ENCODE assay signal across 18 cellular contexts in the genomic region with DNA sequence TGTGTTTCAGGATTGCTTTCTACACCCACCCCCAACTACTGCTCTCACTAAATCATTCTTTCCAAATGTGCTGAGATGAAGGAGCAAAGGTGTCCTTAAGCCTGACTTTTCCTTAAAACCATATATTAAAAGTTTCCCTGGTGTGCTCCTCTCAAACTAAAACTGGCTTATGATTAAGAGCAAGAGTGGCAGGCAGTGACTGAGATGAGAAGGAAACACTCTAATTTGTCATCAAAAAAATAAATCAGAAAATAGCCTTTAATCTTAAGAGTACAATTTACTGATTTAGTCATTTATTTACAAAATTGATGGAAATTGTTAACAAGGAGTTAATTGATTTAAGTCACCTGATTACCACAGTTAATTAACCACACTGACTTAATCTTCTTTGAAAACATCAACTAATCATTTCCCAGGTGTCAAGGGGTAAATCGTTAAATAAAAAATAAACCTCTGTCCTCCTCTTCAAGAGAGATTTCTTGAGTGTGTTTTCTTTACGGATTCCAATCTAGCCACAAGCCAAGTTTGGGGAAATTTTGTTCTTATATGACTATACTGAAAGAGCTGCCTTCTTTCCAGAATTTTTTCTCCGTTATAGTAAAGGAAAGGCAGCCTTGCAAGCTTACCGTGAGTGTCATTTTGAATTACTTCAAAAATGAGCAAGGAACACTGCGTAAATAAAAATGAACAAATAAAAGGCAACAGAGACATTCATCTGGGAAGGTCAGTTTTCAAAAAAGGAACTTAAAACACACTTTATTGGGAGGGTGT. TPM values are rescaled to one million over a fixed set of nuclear protein-coding genes. Genes with fewer than 3 reads are reported as not detected.
"Had no signal": no experiment of that assay in that cellular context is flagged by ENCODE, and none has a peak within 500 bp of the region (broad histone marks: within the 10 kb centered on the region; RNA-seq: fewer than 3 reads in every experiment).

No MANE protein-coding gene starts in this region.

- DNase-seq: activated CD4-positive, alpha-beta T cell treated with anti-CD3 and anti-CD28 coated beads, Interleukin-2, amount 10 ng/mL, durations not matched to agents 7 days and 5 days; activated CD8-positive, alpha-beta memory T cell treated with anti-CD3 and anti-CD28 coated beads for 24 hours; foreskin fibroblast; islet precursor cell; naive thymus-derived CD8-positive, alpha-beta T cell; occipital lobe; posterior cingulate gyrus; stimulated activated naive CD4-positive, alpha-beta T cell treated with Interleukin-2 at 50 U/mL for 16 hours; T-helper 1 cell; T-helper 9 cell; upper lobe of left lung had no signal

- H3K27ac Mint-ChIP-seq: activated CD4-positive, alpha-beta T cell treated with anti-CD3 and anti-CD28 coated beads, Interleukin-2, amount 10 ng/mL, durations not matched to agents 7 days and 5 days; activated naive CD8-positive, alpha-beta T cell; memory B cell had no signal

- H3K9me3 ChIP-seq: upper lobe of left lung had no signal

- H3K27ac ChIP-seq: cardiac muscle cell, epithelial cell of prostate, upper lobe of left lung had no signal

- H3K4me3 ChIP-seq: cardiac muscle cell, upper lobe of left lung had no signal

- H3K36me3 ChIP-seq: cardiac muscle cell, upper lobe of left lung had no signal

- H3K4me3 Mint-ChIP-seq: activated CD4-positive, alpha-beta T cell treated with anti-CD3 and anti-CD28 coated beads, Interleukin-2, amount 10 ng/mL, durations not matched to agents 7 days and 5 days; activated naive CD8-positive, alpha-beta T cell; memory B cell; naive thymus-derived CD8-positive, alpha-beta T cell had no signal

- H3K36me3 Mint-ChIP-seq: activated naive CD8-positive, alpha-beta T cell; memory B cell; naive thymus-derived CD8-positive, alpha-beta T cell had no signal

- ATAC-seq: activated CD4-positive, CD25-positive, alpha-beta regulatory T cell treated with anti-CD3 and anti-CD28 coated beads, Interleukin-2, amount 50 U/mL, for 24 hours; left lobe of liver; naive thymus-derived CD8-positive, alpha-beta T cell had no signal

- H3K4me1 Mint-ChIP-seq: activated CD4-positive, alpha-beta T cell treated with anti-CD3 and anti-CD28 coated beads, Interleukin-2, amount 10 ng/mL, durations not matched to agents 7 days and 5 days; memory B cell had no signal

- H3K9me3 Mint-ChIP-seq: activated CD4-positive, alpha-beta T cell treated with anti-CD3 and anti-CD28 coated beads, Interleukin-2, amount 10 ng/mL, durations not matched to agents 7 days and 5 days; memory B cell; naive thymus-derived CD8-positive, alpha-beta T cell had no signal

- H3K27me3 ChIP-seq: cardiac muscle cell, upper lobe of left lung had no signal

RNA-seq across cellular contexts. Expression of gene LRP2, which starts 17.4 kb away (rescaled TPM):
- total RNA-seq: dermis microvascular lymphatic vessel endothelial cell; naive thymus-derived CD8-positive, alpha-beta T cell had no signal
